23 cellular contexts compared by ENCODE assay signal in genomic region chr1:207319207-207319606, GRCh38. TPM values are rescaled to one million over a fixed set of nuclear protein-coding genes. Genes with fewer than 3 reads are reported as not detected.
A peak's percentile ranks its signal among the peaks of the same experiment; 100 is the strongest.
DNase-seq lines count a peak whose midpoint lies in the region; ATAC-seq and TF ChIP-seq lines count a peak whose summit lies in the region.
"Had no signal": no experiment of that assay in that cellular context is flagged by ENCODE, and none has a peak within 500 bp of the region (broad histone marks: within the 10 kb centered on the region; RNA-seq: fewer than 3 reads in every experiment).

No MANE protein-coding gene starts in this region.

- H3K36me3 ChIP-seq in CD4-positive, alpha-beta memory T cell (ENCODE audit: insufficient read depth, low read length) = peaks cover 9% of the 10 kb centered on the region
- H3K36me3 ChIP-seq in neuronal stem cell (replicated peaks in 1 of 2; ENCODE audit: control insufficient read depth in 2 of 2, insufficient read depth in 2 of 2, low read length in 2 of 2) = no peaks in the 10 kb centered on the region
- H3K36me3 ChIP-seq: prostate gland had no signal

- peaks cover 0 to 4% (median 0%) of the 10 kb centered on the region in 8 donors for H3K9me3 Mint-ChIP-seq in CD4-positive, alpha-beta memory T cell
- H3K9me3 Mint-ChIP-seq in activated B cell treated with CpG ODN at 0.5 μM for 24 hours (no peaks in the 10 kb centered on the region), memory B cell (no peaks in the 10 kb centered on the region)
- no peaks in the 10 kb centered on the region for H3K9me3 Mint-ChIP-seq in stimulated activated memory B cell treated with anti-CD40 and anti-IgM and Interleukin-4, amounts not matched to agents 10 μg/mL and 1 μg/mL and 100 μg/mL, for 72 hours

- ATAC-seq in activated B cell treated with CpG ODN at 0.5 μM for 24 hours (ENCODE audit: low read depth) (no peak), memory B cell (ENCODE audit: low read depth) (no peak)
- ATAC-seq in stimulated activated memory B cell treated with anti-CD40 and anti-IgM and Interleukin-4, amounts not matched to agents 10 μg/mL and 1 μg/mL and 100 μg/mL, for 72 hours = no peak
- ATAC-seq: HCT116 had no signal

- H3K14ac ChIP-seq in neuronal stem cell (ENCODE audit: low read length) = no peak overlapping the region

- no peak overlapping the region for H2AFZ ChIP-seq in neuronal stem cell (ENCODE audit: low read length)

- H2AK5ac ChIP-seq in neuronal stem cell (ENCODE audit: low read depth, low read length) = no peak overlapping the region

- no peaks in the 10 kb centered on the region for H3K27me3 ChIP-seq in CD4-positive, alpha-beta memory T cell (ENCODE audit: insufficient read depth, low read length)
- H3K27me3 ChIP-seq in neuronal stem cell (ENCODE audit: control insufficient read depth in 3 of 3, insufficient read depth in 3 of 3, low read depth in 1 of 3, low read length in 3 of 3) = peaks cover 0 to 52% (median 0%) of the 10 kb centered on the region in 3 experiments

- peaks cover 22 to 53% (median 32%) of the 10 kb centered on the region in 4 donors for H3K4me1 Mint-ChIP-seq in CD4-positive, alpha-beta memory T cell
- peaks cover 63% of the 10 kb centered on the region for H3K4me1 Mint-ChIP-seq in activated B cell treated with CpG ODN at 0.5 μM for 24 hours
- H3K4me1 Mint-ChIP-seq in memory B cell = peaks cover 34% of the 10 kb centered on the region
- H3K4me1 Mint-ChIP-seq in stimulated activated memory B cell treated with anti-CD40 and anti-IgM and Interleukin-4, amounts not matched to agents 10 μg/mL and 1 μg/mL and 100 μg/mL, for 72 hours = peaks cover 24% of the 10 kb centered on the region

- no peak overlapping the region for H2BK12ac ChIP-seq in neuronal stem cell (ENCODE audit: low read length)

- H3K9ac ChIP-seq in neuronal stem cell (ENCODE audit: low read depth, low read length, poor library complexity) = no peak overlapping the region
- H3K9ac ChIP-seq: SK-N-SH had no signal

- H4K8ac ChIP-seq in neuronal stem cell (ENCODE audit: low read depth, low read length) = no peak overlapping the region

- H3K4ac ChIP-seq in neuronal stem cell (ENCODE audit: low read length) = no peak overlapping the region

- CTCF ChIA-PET in CD4-positive, alpha-beta memory T cell (lab: Charles Lee; ENCODE audit: partially characterized antibody) = interaction anchor here (1.2 kb wide), 1 partner anchor 86 kb away, joined by 7 read pairs; no protein-coding TSS in a partner anchor
- CTCF ChIA-PET in activated B cell treated with CpG ODN at 0.5 μM for 24 hours (lab: Charles Lee) = interaction anchor here (1.2 to 1.4 kb wide), 2 partner anchors 83 to 86 kb away, joined by 4 to 5 read pairs; no protein-coding TSS in a partner anchor

- no peak for TF ChIP-seq CTCF in activated B cell treated with CpG ODN at 0.5 μM for 24 hours (IDR thresholded peaks at IDR 0.05)

- H3K9me3 ChIP-seq in CD4-positive, alpha-beta memory T cell (ENCODE audit: control insufficient read depth in 1 of 2, low read length in 2 of 2) = no peaks in the 10 kb centered on the region
- peaks cover 0 to 2% of the 10 kb centered on the region in 2 donors for H3K9me3 ChIP-seq in neuronal stem cell (replicated peaks in 1 of 2; ENCODE audit: control insufficient read depth in 2 of 2, insufficient read depth in 1 of 2, low read depth in 1 of 2, low read length in 2 of 2)
- H3K9me3 ChIP-seq: prostate gland, SK-N-SH had no signal

- peak overlapping the region in 1 of 8 donors; percentile 34 for H3K4me3 Mint-ChIP-seq in CD4-positive, alpha-beta memory T cell
- H3K4me3 Mint-ChIP-seq in activated B cell treated with CpG ODN at 0.5 μM for 24 hours = no peak overlapping the region
- H3K4me3 Mint-ChIP-seq in memory B cell = no peak overlapping the region
- H3K4me3 Mint-ChIP-seq in stimulated activated memory B cell treated with anti-CD40 and anti-IgM and Interleukin-4, amounts not matched to agents 10 μg/mL and 1 μg/mL and 100 μg/mL, for 72 hours = no peak overlapping the region

- no peaks in the 10 kb centered on the region for H3K79me1 ChIP-seq in neuronal stem cell (ENCODE audit: low read depth, low read length)

- peak overlapping the region; percentile 0 to 98 (median 86) for H3K27ac Mint-ChIP-seq in CD4-positive, alpha-beta memory T cell
- H3K27ac Mint-ChIP-seq in activated B cell treated with CpG ODN at 0.5 μM for 24 hours = peak overlapping the region; percentile 82
- peak overlapping the region; percentile 97 for H3K27ac Mint-ChIP-seq in memory B cell
- peak overlapping the region; percentile 97 for H3K27ac Mint-ChIP-seq in stimulated activated memory B cell treated with anti-CD40 and anti-IgM and Interleukin-4, amounts not matched to agents 10 μg/mL and 1 μg/mL and 100 μg/mL, for 72 hours

- intact Hi-C loops in CD4-positive, alpha-beta memory T cell (cut with micrococcal nuclease) = no loop called here
- intact Hi-C loops in activated B cell treated with CpG ODN at 0.5 μM for 24 hours (cut with micrococcal nuclease) = loop anchor here (5.0 kb wide), 1 partner anchor 57 kb away; no protein-coding TSS in a partner anchor

- H3K27ac ChIP-seq in CD4-positive, alpha-beta memory T cell (ENCODE audit: low read depth, low read length) = no peak overlapping the region
- no peak overlapping the region for H3K27ac ChIP-seq in neuronal stem cell (replicated peaks; ENCODE audit: low read length)
- H3K27ac ChIP-seq: prostate gland, RWPE1 had no signal

- no peak overlapping the region for H3K23ac ChIP-seq in neuronal stem cell (ENCODE audit: low read depth, low read length, poor library complexity)

- H3K4me3 ChIP-seq in CD4-positive, alpha-beta memory T cell (ENCODE audit: low read length in 2 of 2) = no peak overlapping the region
- no peak overlapping the region for H3K4me3 ChIP-seq in neuronal stem cell (ENCODE audit: low read length in 2 of 2)
- H3K4me3 ChIP-seq: coronary artery, prostate gland, smooth muscle cell had no signal

- no peak overlapping the region for H2BK5ac ChIP-seq in neuronal stem cell (ENCODE audit: low read length)

- no peak overlapping the region for H2BK15ac ChIP-seq in neuronal stem cell (ENCODE audit: low read length)

- H3K36me3 Mint-ChIP-seq in CD4-positive, alpha-beta memory T cell = peaks cover 7 to 25% of the 10 kb centered on the region in 2 donors
- H3K36me3 Mint-ChIP-seq in activated B cell treated with CpG ODN at 0.5 μM for 24 hours (ENCODE audit: low read depth) (peaks cover 20% of the 10 kb centered on the region), memory B cell (peaks cover 7% of the 10 kb centered on the region)
- H3K36me3 Mint-ChIP-seq in stimulated activated memory B cell treated with anti-CD40 and anti-IgM and Interleukin-4, amounts not matched to agents 10 μg/mL and 1 μg/mL and 100 μg/mL, for 72 hours = peaks cover 7% of the 10 kb centered on the region

- H3K27me3 Mint-ChIP-seq in CD4-positive, alpha-beta memory T cell = peaks cover 0 to 5% of the 10 kb centered on the region in 2 donors
- no peaks in the 10 kb centered on the region for H3K27me3 Mint-ChIP-seq in activated B cell treated with CpG ODN at 0.5 μM for 24 hours
- no peaks in the 10 kb centered on the region for H3K27me3 Mint-ChIP-seq in memory B cell
- no peaks in the 10 kb centered on the region for H3K27me3 Mint-ChIP-seq in stimulated activated memory B cell treated with anti-CD40 and anti-IgM and Interleukin-4, amounts not matched to agents 10 μg/mL and 1 μg/mL and 100 μg/mL, for 72 hours

- no peak overlapping the region for H2BK120ac ChIP-seq in neuronal stem cell (ENCODE audit: low read depth, low read length)

- no peak overlapping the region for H3K4me2 ChIP-seq in neuronal stem cell (ENCODE audit: insufficient read depth, low read length, poor library complexity, severe bottlenecking)
- H3K4me2 ChIP-seq: SK-N-SH, smooth muscle cell had no signal

- POLR2A ChIA-PET in CD4-positive, alpha-beta memory T cell (lab: Charles Lee; ENCODE audit: partially characterized antibody) = interaction anchor here (1.4 to 4.2 kb wide), 3 partner anchors 15 to 82 kb away, joined by 3 to 78 read pairs (median 29); no protein-coding TSS in a partner anchor
- POLR2A ChIA-PET in activated B cell treated with CpG ODN at 0.5 μM for 24 hours (lab: Charles Lee) = interaction anchor here (0.6 to 5.6 kb wide), 3 partner anchors 10 to 100 kb away, joined by 3 to 260 read pairs (median 3); no protein-coding TSS in a partner anchor

- H4K91ac ChIP-seq in neuronal stem cell (ENCODE audit: low read depth, low read length, poor library complexity) = no peak overlapping the region

- no peak for DNase-seq in CD4-positive, alpha-beta memory T cell
- DNase-seq in activated B cell treated with CpG ODN at 0.5 μM for 24 hours (no peak), memory B cell (ENCODE audit: low spot score in 2 of 2) (no peak), EL (no peak), neuronal stem cell (ENCODE audit: low spot score) (no peak)
- DNase-seq in activated effector memory CD4-positive, alpha-beta T cell treated with Interleukin-2 at 50 U/mL for 16 hours = no peak
- DNase-seq: activated CD4-positive, alpha-beta T cell treated with anti-CD3 and anti-CD28 coated beads for 48 hours; activated naive CD4-positive, alpha-beta T cell treated with Interleukin-2 at 50 U/mL for 16 hours; activated T-cell treated with anti-CD3 and anti-CD28 coated beads, Interleukin-2, amount 50 U/mL, for 48 hours; NCI-H1417; NCI-H2081; NCI-H446; NCI-H82; SK-N-SH; stimulated activated CD4-positive, alpha-beta T cell treated with anti-CD3 and anti-CD28 coated beads, Interleukin-4, amount 100 ng/mL, for 1 hour; stimulated activated naive CD4-positive, alpha-beta T cell treated with Interleukin-2 at 50 U/mL for 16 hours; T-helper 2 cell had no signal

- no peak overlapping the region for H3K18ac ChIP-seq in neuronal stem cell (ENCODE audit: low read length)

- peaks cover 32% of the 10 kb centered on the region for H3K4me1 ChIP-seq in CD4-positive, alpha-beta memory T cell (ENCODE audit: insufficient read depth, low read length)
- peaks cover 0 to 2% of the 10 kb centered on the region in 2 donors for H3K4me1 ChIP-seq in neuronal stem cell (ENCODE audit: control insufficient read depth in 2 of 2, insufficient read depth in 1 of 2, low read depth in 1 of 2, low read length in 2 of 2)

RNA-seq across cellular contexts. Expression of gene CD55, which starts 2.3 kb away (rescaled TPM):
- total RNA-seq in CD4-positive, alpha-beta memory T cell = 10 to 100 TPM; 69.0 to 77.3 TPM
- 10 to 100 TPM; 73.2 to 92.1 TPM for polyA plus RNA-seq in CD4-positive, alpha-beta memory T cell
- total RNA-seq in activated B cell treated with CpG ODN at 0.5 μM for 24 hours = 90.9 and 91.1 TPM in 2 replicates
- 7.2 TPM for polyA plus RNA-seq in neuronal stem cell (2013, experiment 1 of 2)
- polyA plus RNA-seq in neuronal stem cell (2013, experiment 2 of 2) = 6.9 TPM
